15 cellular contexts compared by ENCODE assay signal in the genomic region with DNA sequence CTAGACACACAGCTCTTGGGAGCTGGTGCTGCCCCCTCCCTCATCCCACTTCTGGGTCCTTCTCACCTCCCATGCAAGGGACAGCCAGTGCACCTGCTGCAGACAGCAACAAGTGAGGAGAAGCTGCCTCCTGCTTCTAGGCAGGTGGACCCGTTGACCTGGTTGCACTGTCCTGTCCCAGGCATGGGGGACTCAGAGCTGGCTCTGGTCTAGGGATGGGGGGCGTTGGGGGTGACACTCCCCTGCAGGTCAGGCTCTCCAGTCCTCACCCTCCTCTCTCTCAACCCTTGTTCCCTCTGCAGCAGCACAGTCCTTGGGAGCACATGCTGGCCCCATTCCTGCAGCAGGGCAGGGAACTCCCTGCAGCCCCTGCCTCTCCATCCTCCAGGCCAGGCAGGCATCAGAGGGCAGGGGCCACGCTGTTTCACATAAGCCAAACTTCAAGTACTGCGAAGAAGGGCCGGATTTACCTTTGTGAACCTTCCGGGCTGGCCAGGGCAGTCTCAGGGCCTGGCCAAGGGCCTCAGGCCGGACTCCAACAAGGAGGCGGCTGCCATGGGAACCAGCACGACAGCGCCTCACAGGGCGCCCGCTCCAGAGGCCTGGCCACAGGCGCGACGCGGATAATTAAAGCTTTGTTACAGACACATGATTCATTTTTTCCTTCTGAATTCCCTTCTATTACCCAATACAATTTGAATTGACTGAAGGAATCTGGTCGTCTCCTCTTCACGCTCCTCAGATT. TPM values are rescaled to one million over a fixed set of nuclear protein-coding genes. Genes with fewer than 3 reads are reported as not detected.
A peak's percentile ranks its signal among the peaks of the same experiment; 100 is the strongest.
DNase-seq lines count a peak whose midpoint lies in the region; ATAC-seq and TF ChIP-seq lines count a peak whose summit lies in the region.
"Had no signal": no experiment of that assay in that cellular context is flagged by ENCODE, and none has a peak within 500 bp of the region (broad histone marks: within the 10 kb centered on the region; RNA-seq: fewer than 3 reads in every experiment).

No MANE protein-coding gene starts in this region.

- ATAC-seq in HG03457 (IDR thresholded peaks at IDR 0.05; ENCODE audit: unreplicated experiment) (no peak), HG03354 (IDR thresholded peaks at IDR 0.05; ENCODE audit: poor library complexity, severe bottlenecking, unreplicated experiment) (no peak)
- ATAC-seq: activated CD4-positive, alpha-beta T cell treated with anti-CD3 and anti-CD28 coated beads for 36 hours; heart left ventricle had no signal

- TF ChIP-seq CTCF in AG10803 (conservative IDR thresholded peaks at IDR 0.05; ENCODE audit: low read length), result no peak

- DNase-seq in AG10803 (ENCODE audit: low read depth) (peak; percentile 48), RPMI7951 (ENCODE audit: low read depth) (peak; percentile 42), fibroblast of gingiva (ENCODE audit: low read depth) (peak; percentile 82), nucleus accumbens (lab: John Stamatoyannopoulos, UW) (peak in 38 of 56 donors; percentile 18 to 76 (median 50))
- DNase-seq in stimulated activated CD4-positive, alpha-beta T cell treated with anti-CD3 and anti-CD28 coated beads, Interleukin-15, amount 100 ng/mL, for 24 hours, result no peak
- DNase-seq in effector CD8-positive, alpha-beta T cell (lab: John Stamatoyannopoulos, UW), result no peak
- DNase-seq: activated CD4-positive, alpha-beta T cell treated with anti-CD3 and anti-CD28 coated beads for 36 hours; activated T-cell treated with anti-CD3 and anti-CD28 coated beads, Interleukin-2, amount 50 U/mL, for 24 hours; amniotic stem cell; BE2C; MG63 had no signal

- no peak overlapping the region for H3K4me3 ChIP-seq in AG10803 (ENCODE audit: low read length)
- H3K4me3 ChIP-seq: heart left ventricle, MG63 had no signal

RNA-seq across cellular contexts. Expression of a gene that starts 48.5 kb away (rescaled TPM):
- not detected in 2 replicates for total RNA-seq in RPMI7951 (2014; rRNA removed; shearing (Covaris generic))
- total RNA-seq: osteocyte had no signal

Comparison
In these comparisons a context has a peak if more than half of its experiments do, and no peak if none do; other contexts are left out.
1. DNase-seq: peak in AG10803 (single experiment), RPMI7951 (single experiment), fibroblast of gingiva (single experiment) and nucleus accumbens (38 of 56); none in stimulated activated CD4-positive, alpha-beta T cell treated with anti-CD3 and anti-CD28 coated beads, Interleukin-15, amount 100 ng/mL, for 24 hours (single experiment) and effector CD8-positive, alpha-beta T cell (single experiment).